In the genomic region with DNA sequence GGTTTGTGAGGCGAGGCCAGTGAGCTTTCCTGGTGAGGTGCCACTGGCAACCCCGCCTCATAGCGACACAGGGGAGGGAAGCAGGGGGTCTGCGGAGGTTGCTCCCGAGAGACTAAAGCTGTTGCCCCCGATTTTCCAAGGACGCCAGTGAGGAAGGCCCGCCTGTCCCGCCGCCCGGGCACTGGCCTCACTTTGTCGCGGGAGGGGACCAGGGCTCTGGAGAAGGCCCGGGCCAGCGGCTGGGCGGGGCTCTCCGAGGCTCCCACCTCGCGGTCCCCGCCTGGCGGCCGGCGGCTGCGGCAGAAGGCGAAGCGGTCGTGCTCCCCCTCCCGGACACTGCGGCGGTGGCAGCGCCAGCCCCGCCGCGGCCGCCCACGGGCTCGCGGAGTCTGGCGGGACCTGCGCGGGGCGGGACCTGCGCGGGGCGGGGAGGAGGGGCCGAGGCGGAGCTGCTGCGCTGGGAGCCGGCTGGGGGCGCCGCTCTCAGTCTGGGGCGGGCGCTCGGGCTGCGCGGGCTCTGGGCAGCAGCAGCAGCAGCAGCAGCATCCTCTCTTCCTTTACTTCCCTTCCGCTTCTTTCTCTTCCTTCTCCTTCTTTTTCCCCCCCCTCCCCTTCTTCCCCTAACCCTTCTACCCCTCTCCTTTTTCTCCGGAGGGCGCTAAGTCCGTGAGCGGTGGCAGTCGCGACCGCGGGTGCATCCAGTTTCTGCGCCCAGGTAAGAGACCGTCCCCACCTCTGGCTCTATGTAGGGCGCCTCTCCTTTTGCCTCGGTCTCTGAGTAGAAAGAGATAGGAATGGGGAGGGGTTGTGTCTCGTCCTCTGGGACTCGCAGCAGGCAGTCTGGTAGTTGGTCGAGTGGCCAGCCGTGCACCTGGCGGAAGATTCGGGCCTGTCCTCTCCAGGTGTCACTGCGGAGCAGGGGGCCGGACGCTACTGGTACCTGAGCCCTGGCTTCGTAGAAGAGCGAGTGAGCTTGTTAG, we compare ENCODE assay signal across 8 cellular contexts. TPM values are rescaled to one million over a fixed set of nuclear protein-coding genes. Genes with fewer than 3 reads are reported as not detected.
DNase-seq lines count a peak whose midpoint lies in the region; ATAC-seq and TF ChIP-seq lines count a peak whose summit lies in the region.

A gene with protein sequence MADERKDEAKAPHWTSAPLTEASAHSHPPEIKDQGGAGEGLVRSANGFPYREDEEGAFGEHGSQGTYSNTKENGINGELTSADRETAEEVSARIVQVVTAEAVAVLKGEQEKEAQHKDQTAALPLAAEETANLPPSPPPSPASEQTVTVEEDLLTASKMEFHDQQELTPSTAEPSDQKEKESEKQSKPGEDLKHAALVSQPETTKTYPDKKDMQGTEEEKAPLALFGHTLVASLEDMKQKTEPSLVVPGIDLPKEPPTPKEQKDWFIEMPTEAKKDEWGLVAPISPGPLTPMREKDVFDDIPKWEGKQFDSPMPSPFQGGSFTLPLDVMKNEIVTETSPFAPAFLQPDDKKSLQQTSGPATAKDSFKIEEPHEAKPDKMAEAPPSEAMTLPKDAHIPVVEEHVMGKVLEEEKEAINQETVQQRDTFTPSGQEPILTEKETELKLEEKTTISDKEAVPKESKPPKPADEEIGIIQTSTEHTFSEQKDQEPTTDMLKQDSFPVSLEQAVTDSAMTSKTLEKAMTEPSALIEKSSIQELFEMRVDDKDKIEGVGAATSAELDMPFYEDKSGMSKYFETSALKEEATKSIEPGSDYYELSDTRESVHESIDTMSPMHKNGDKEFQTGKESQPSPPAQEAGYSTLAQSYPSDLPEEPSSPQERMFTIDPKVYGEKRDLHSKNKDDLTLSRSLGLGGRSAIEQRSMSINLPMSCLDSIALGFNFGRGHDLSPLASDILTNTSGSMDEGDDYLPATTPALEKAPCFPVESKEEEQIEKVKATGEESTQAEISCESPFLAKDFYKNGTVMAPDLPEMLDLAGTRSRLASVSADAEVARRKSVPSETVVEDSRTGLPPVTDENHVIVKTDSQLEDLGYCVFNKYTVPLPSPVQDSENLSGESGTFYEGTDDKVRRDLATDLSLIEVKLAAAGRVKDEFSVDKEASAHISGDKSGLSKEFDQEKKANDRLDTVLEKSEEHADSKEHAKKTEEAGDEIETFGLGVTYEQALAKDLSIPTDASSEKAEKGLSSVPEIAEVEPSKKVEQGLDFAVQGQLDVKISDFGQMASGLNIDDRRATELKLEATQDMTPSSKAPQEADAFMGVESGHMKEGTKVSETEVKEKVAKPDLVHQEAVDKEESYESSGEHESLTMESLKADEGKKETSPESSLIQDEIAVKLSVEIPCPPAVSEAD (N-terminal part only) (plus strand): TSS at position 486 of the 980 bp plus-strand sequence. CDS start 229,124 bp downstream, outside the sequence.

- peaks cover 9% of the 10 kb centered on the region for H3K4me1 ChIP-seq in CD8-positive, alpha-beta T cell (ENCODE audit: insufficient read depth, low read length)

- no peak for TF ChIP-seq CTCF in CD8-positive, alpha-beta T cell (IDR thresholded peaks at IDR 0.05)
- TF ChIP-seq CTCF in mesothelial cell of epicardium (IDR thresholded peaks at IDR 0.05; ENCODE audit: unreplicated experiment), result peak; percentile 75

- no peaks in the 10 kb centered on the region for H3K36me3 ChIP-seq in CD8-positive, alpha-beta T cell (ENCODE audit: insufficient read depth, low read length)

- H3K27me3 ChIP-seq in CD8-positive, alpha-beta T cell (ENCODE audit: insufficient read depth, low read length), result no peaks in the 10 kb centered on the region

- POLR2A ChIA-PET in CD8-positive, alpha-beta T cell (lab: Charles Lee), result no interaction called here

- no peaks in the 10 kb centered on the region for H3K36me3 Mint-ChIP-seq in CD8-positive, alpha-beta T cell
- H3K36me3 Mint-ChIP-seq in mesothelial cell of epicardium, result no peaks in the 10 kb centered on the region

- H3K27ac ChIP-seq in CD8-positive, alpha-beta T cell (ENCODE audit: low read depth, low read length), result no peak within 1 kb of the TSS

- in situ Hi-C loops in endometrial microvascular endothelial cells (cut with HindIII; ENCODE audit: inconsistent ontology term, low pct_unique_long_range_greater_than_20kb, low sequenced_read_pairs), result no loop called here

- H3K4me3 Mint-ChIP-seq in CD8-positive, alpha-beta T cell, result peak within 1 kb of the TSS; percentile 63
- H3K4me3 Mint-ChIP-seq in mesothelial cell of epicardium, result peak within 1 kb of the TSS; percentile 83

- peak within 1 kb of the TSS; percentile 57 for H3K4me3 ChIP-seq in CD8-positive, alpha-beta T cell (ENCODE audit: low read depth, low read length)

- no peaks in the 10 kb centered on the region for H3K9me3 Mint-ChIP-seq in CD8-positive, alpha-beta T cell
- peaks cover 9% of the 10 kb centered on the region for H3K9me3 Mint-ChIP-seq in mesothelial cell of epicardium

- intact Hi-C loops in CD8-positive, alpha-beta T cell (cut with DNase I, micrococcal nuclease), result no loop called here

- peaks cover 13% of the 10 kb centered on the region for H3K4me1 Mint-ChIP-seq in CD8-positive, alpha-beta T cell (ENCODE audit: low read depth)
- peaks cover 9% of the 10 kb centered on the region for H3K4me1 Mint-ChIP-seq in mesothelial cell of epicardium

- ATAC-seq in CD8-positive, alpha-beta T cell, result peak; percentile 85
- peak; percentile 97 for ATAC-seq in GM21360 (IDR thresholded peaks at IDR 0.05; ENCODE audit: unreplicated experiment)

- H3K27me3 Mint-ChIP-seq in CD8-positive, alpha-beta T cell (ENCODE audit: low read depth), result peaks cover 44% of the 10 kb centered on the region
- H3K27me3 Mint-ChIP-seq in mesothelial cell of epicardium (ENCODE audit: low read depth), result peaks cover 7% of the 10 kb centered on the region

- CTCF ChIA-PET in CD8-positive, alpha-beta T cell (lab: Charles Lee), result interaction anchor here (1.6 kb wide), 1 partner anchor 10 kb away, joined by 6 read pairs; no protein-coding TSS in a partner anchor

- H3K9me3 ChIP-seq in CD8-positive, alpha-beta T cell (ENCODE audit: low read length), result no peaks in the 10 kb centered on the region

- no peak within 1 kb of the TSS for H3K27ac Mint-ChIP-seq in CD8-positive, alpha-beta T cell
- H3K27ac Mint-ChIP-seq in mesothelial cell of epicardium, result peak within 1 kb of the TSS; percentile 55

- DNase-seq in CD8-positive, alpha-beta T cell, result peak in 6 of 7 experiments; percentile 12 to 56 (median 29)
- DNase-seq in HPDE6-E6E7 (ENCODE audit: extremely low spot score) (peak; percentile 72), NCI-H82 treated with DMSO at 0.1 percent for 48 hours (lab: John Stamatoyannopoulos, UW; ENCODE audit: unreplicated experiment) (peak; percentile 39), mesothelial cell of epicardium (ENCODE audit: low spot score in 2 of 2, unreplicated experiment in 2 of 2) (peak; percentile 78 to 92)
- DNase-seq in activated CD8-positive, alpha-beta memory T cell treated with anti-CD3 and anti-CD28 coated beads, Interleukin-2, amount 50 U/mL, for 4 hours, result peak; percentile 50
- DNase-seq in stimulated activated CD8-positive, alpha-beta memory T cell treated with anti-CD3 and anti-CD28 coated beads, Interleukin-15, amount 100 ng/mL, for 4 hours (ENCODE audit: low read depth in 2 of 2), result peak; percentile 11 to 13

RNA-seq across cellular contexts. Expression of the gene that starts here (rescaled TPM):
- total RNA-seq in CD8-positive, alpha-beta T cell, result not detected
- total RNA-seq in endometrial microvascular endothelial cells (ENCODE audit: inconsistent ontology term) (29.3 TPM), mesothelial cell of epicardium (5.5 to 7.2 TPM (median 6.9 TPM) in 3 replicates)

Comparison
In these comparisons a context has a peak if more than half of its experiments do, and no peak if none do; other contexts are left out.
1. Peak in DNase-seq, ATAC-seq and H3K4me3 ChIP-seq in CD8-positive, alpha-beta T cell; RNA of the gene not detected or under 1 TPM.
2. DNase-seq: peak in every context shown above with its lines; median percentile 85 in mesothelial cell of epicardium; 72 in HPDE6-E6E7; 50 in activated CD8-positive, alpha-beta memory T cell treated with anti-CD3 and anti-CD28 coated beads, Interleukin-2, amount 50 U/mL, for 4 hours; 39 in NCI-H82 treated with DMSO at 0.1 percent for 48 hours; 29 in CD8-positive, alpha-beta T cell; 12 in stimulated activated CD8-positive, alpha-beta memory T cell treated with anti-CD3 and anti-CD28 coated beads, Interleukin-15, amount 100 ng/mL, for 4 hours.